In the genomic region with DNA sequence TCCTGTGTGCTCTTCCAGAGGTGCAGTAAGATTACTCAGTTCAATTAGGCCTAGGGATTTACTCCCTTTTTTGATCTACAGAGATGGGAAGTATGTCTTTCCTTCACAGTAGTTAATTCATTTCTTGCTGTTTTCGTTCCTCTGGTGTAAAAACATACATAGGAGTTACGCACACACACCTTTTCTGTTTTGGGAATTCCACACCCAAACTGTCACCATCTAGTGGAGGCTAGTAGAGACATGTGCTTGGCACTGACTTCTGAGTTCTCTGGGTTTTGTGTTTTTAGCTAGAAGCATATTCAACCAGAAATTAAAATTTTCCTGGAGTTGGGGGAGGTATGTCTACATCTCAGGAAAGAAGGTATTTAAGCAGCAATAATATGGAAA, we compare ENCODE assay signal across 8 cellular contexts. TPM values are rescaled to one million over a fixed set of nuclear protein-coding genes. Genes with fewer than 3 reads are reported as not detected.
DNase-seq lines count a peak whose midpoint lies in the region; ATAC-seq and TF ChIP-seq lines count a peak whose summit lies in the region.

No MANE protein-coding gene starts in this region.

- DNase-seq in ELR (ENCODE audit: low read depth) (peak; percentile 33), MG63 (no peak), colonic mucosa (no peak), A172 (ENCODE audit: low spot score) (no peak), NCI-H1930 (lab: John Stamatoyannopoulos, UW) (no peak), NCI-H2029 treated with DMSO at 0.1 percent for 48 hours (lab: John Stamatoyannopoulos, UW) (no peak)
- no peak for DNase-seq in naive thymus-derived CD8-positive, alpha-beta T cell

- peak overlapping the region; percentile 93 for H3K27ac ChIP-seq in colonic mucosa

- no peak for TF ChIP-seq CTCF in colonic mucosa (IDR thresholded peaks at IDR 0.05)

- peak overlapping the region; percentile 89 to 97 (median 92) for H3K4me3 Mint-ChIP-seq in naive thymus-derived CD8-positive, alpha-beta T cell

- intact Hi-C loops in colonic mucosa (cut with DNase I) = no loop called here

- POLR2A ChIA-PET in naive thymus-derived CD8-positive, alpha-beta T cell (lab: Charles Lee) = interaction anchor here (0.9 to 3.4 kb wide), 4 partner anchors 8 to 154 kb away, joined by 3 to 39 read pairs (median 16); a partner anchor contains a TSS

- H3K4me1 Mint-ChIP-seq in naive thymus-derived CD8-positive, alpha-beta T cell = peaks cover 47 to 72% (median 71%) of the 10 kb centered on the region in 4 donors

- H3K27ac Mint-ChIP-seq in naive thymus-derived CD8-positive, alpha-beta T cell = peak overlapping the region; percentile 97 to 100 (median 99)

- no peaks in the 10 kb centered on the region for H3K9me3 ChIP-seq in MG63
- no peaks in the 10 kb centered on the region for H3K9me3 ChIP-seq in colonic mucosa

- H3K9me3 Mint-ChIP-seq in naive thymus-derived CD8-positive, alpha-beta T cell = no peaks in the 10 kb centered on the region

- no peaks in the 10 kb centered on the region for H3K27me3 Mint-ChIP-seq in naive thymus-derived CD8-positive, alpha-beta T cell

- H3K36me3 Mint-ChIP-seq in naive thymus-derived CD8-positive, alpha-beta T cell = peaks cover 0 to 4% (median 0%) of the 10 kb centered on the region in 3 donors

- H3K9ac ChIP-seq in colonic mucosa (ENCODE audit: low read depth in 2 of 2, low read length in 2 of 2) = peak overlapping the region; percentile 98

- ATAC-seq in naive thymus-derived CD8-positive, alpha-beta T cell = no peak
- no peak for ATAC-seq in HG02981 (IDR thresholded peaks at IDR 0.05; ENCODE audit: unreplicated experiment)

- H3K4me1 ChIP-seq in colonic mucosa = peaks cover 14% of the 10 kb centered on the region

- H3K27me3 ChIP-seq in MG63 (no peaks in the 10 kb centered on the region), colonic mucosa (no peaks in the 10 kb centered on the region)

- H3K4me3 ChIP-seq in MG63 (peak overlapping the region; percentile 56), colonic mucosa (peak overlapping the region; percentile 69)

- H3K36me3 ChIP-seq in MG63 = no peaks in the 10 kb centered on the region; the same call in 1 of the 2 replicates
- no peaks in the 10 kb centered on the region for H3K36me3 ChIP-seq in colonic mucosa

RNA-seq across cellular contexts. Expression of a gene that starts 1.4 kb away (rescaled TPM):
- 1.9 and 3.1 TPM in 2 replicates for total RNA-seq in MG63 (2014; rRNA removed; shearing (Covaris generic); ENCODE audit: low replicate concordance)
- 10 to 100 TPM; 27.3 to 70.3 TPM for total RNA-seq in colonic mucosa
- 10 to 100 TPM; 34.7 to 38.8 TPM for total RNA-seq in naive thymus-derived CD8-positive, alpha-beta T cell
- 1 to 10 TPM; 4.5 to 6.8 (median 5.6) TPM for polyA plus RNA-seq in naive thymus-derived CD8-positive, alpha-beta T cell
- 2.4 and 3.1 TPM in 2 replicates for total RNA-seq in A172 (2014; rRNA removed; shearing (Covaris generic))

RNA-seq across cellular contexts. Expression of a gene that starts 38.1 kb away (rescaled TPM):
- total RNA-seq in MG63 (2014; rRNA removed; shearing (Covaris generic); ENCODE audit: low replicate concordance) = not detected in 2 replicates
- not detected for total RNA-seq in colonic mucosa
- not detected for total RNA-seq in naive thymus-derived CD8-positive, alpha-beta T cell
- not detected for polyA plus RNA-seq in naive thymus-derived CD8-positive, alpha-beta T cell
- total RNA-seq in A172 (2014; rRNA removed; shearing (Covaris generic)) = not detected in 2 replicates
